ENCODE assay signal across 1 cellular context in the genomic region with DNA sequence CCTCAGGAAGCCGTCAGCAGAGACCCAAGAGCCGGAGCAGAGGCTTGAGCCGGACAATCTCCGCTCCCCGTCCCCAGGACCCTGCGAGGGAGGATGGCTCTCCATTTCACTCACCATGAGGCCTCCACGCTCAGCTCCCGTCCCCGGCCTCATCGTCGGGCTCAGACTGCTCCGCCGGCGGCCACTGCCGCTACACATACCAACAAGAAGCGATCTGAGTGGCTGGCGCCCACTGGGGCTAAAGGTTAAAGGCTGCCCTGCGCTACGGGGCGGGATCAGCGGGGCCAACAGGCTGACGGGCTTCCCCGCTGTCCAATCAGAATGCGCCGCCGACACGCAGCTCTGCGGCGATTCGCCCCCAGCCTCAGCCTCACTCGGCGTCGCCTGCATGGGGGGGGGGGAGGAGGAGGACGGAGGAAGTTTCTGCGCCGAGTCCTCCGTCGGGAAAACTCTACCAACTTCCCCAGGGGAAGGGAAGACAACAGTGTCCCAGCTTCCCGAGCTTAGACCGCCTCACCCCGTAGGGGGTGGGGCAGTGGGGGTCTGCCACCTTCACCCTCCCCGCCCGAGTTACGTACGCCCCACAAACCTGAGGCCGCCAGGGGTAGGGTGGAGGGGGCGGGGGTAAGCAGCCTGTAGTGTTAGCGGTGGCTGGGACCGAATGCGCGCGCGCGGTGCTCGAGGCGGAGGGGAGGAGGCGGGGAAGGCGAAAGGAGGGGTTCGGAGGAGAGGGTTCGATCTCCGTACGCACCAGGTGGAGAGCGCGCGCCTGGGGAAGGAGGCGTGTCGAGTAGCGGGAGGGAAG.
TF ChIP-seq lines count a peak whose summit lies in the region.

A gene (minus strand): TSS at position 220 of the 805 bp plus-strand sequence. CDS start 22 bp downstream, at position 198.

TF ChIP-seq in HepG2, 621 proteins besides CTCF, POLR2A, EP300 and RAD21 (continued from another document and continues in another):
- TF ChIP-seq, protein P1, sequence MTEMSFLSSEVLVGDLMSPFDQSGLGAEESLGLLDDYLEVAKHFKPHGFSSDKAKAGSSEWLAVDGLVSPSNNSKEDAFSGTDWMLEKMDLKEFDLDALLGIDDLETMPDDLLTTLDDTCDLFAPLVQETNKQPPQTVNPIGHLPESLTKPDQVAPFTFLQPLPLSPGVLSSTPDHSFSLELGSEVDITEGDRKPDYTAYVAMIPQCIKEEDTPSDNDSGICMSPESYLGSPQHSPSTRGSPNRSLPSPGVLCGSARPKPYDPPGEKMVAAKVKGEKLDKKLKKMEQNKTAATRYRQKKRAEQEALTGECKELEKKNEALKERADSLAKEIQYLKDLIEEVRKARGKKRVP (CRISPR knock-in tag; IDR thresholded peaks at IDR 0.05) = peak in 1 of 2 experiments; percentile 70; a peak in 2 of 4 replicates
- TF ChIP-seq SP2 (CRISPR knock-in tag; IDR thresholded peaks at IDR 0.05) = peak; percentile 100
- TF ChIP-seq MTA3 (CRISPR knock-in tag; IDR thresholded peaks at IDR 0.05) = no peak
- TF ChIP-seq ZNF234 (CRISPR knock-in tag; conservative IDR thresholded peaks at IDR 0.05) = no peak
- TF ChIP-seq ZNF589 (CRISPR knock-in tag; conservative IDR thresholded peaks at IDR 0.05) = peak; percentile 47
- peak; percentile 98 for TF ChIP-seq RARG (CRISPR knock-in tag; IDR thresholded peaks at IDR 0.05; ENCODE audit: low read depth)
- TF ChIP-seq, protein P2, sequence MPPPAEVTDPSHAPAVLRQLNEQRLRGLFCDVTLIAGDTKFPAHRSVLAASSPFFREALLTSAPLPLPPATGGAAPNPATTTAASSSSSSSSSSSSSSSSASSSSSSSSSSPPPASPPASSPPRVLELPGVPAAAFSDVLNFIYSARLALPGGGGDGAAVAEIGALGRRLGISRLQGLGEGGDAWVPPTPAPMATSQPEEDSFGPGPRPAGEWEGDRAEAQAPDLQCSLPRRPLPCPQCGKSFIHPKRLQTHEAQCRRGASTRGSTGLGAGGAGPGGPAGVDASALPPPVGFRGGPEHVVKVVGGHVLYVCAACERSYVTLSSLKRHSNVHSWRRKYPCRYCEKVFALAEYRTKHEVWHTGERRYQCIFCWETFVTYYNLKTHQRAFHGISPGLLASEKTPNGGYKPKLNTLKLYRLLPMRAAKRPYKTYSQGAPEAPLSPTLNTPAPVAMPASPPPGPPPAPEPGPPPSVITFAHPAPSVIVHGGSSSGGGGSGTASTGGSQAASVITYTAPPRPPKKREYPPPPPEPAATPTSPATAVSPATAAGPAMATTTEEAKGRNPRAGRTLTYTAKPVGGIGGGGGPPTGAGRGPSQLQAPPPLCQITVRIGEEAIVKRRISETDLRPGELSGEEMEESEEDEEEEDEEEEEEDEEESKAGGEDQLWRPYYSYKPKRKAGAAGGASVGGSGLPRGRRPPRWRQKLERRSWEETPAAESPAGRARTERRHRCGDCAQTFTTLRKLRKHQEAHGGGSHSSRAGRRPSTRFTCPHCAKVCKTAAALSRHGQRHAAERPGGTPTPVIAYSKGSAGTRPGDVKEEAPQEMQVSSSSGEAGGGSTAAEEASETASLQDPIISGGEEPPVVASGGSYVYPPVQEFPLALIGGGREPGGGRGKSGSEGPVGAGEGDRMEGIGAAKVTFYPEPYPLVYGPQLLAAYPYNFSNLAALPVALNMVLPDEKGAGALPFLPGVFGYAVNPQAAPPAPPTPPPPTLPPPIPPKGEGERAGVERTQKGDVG (CRISPR knock-in tag; IDR thresholded peaks at IDR 0.05; ENCODE audit: borderline replicate concordance) = 0 out of 2 replicates have a peak, but pooled peaks have one; percentile 32
- peak; percentile 50 for TF ChIP-seq ZNF883 (CRISPR knock-in tag; IDR thresholded peaks at IDR 0.05; ENCODE audit: not compliant biosample characterization)
- 0 out of 2 replicates have a peak, but pooled peaks have one; percentile 38 for TF ChIP-seq ZNF333 (CRISPR knock-in tag; IDR thresholded peaks at IDR 0.05; ENCODE audit: borderline replicate concordance)
- TF ChIP-seq ZNF232 (CRISPR knock-in tag; IDR thresholded peaks at IDR 0.05; ENCODE audit: borderline replicate concordance) = peak; percentile 65
- TF ChIP-seq ZNF777 (CRISPR knock-in tag; IDR thresholded peaks at IDR 0.05) = no peak
- TF ChIP-seq, protein P3, sequence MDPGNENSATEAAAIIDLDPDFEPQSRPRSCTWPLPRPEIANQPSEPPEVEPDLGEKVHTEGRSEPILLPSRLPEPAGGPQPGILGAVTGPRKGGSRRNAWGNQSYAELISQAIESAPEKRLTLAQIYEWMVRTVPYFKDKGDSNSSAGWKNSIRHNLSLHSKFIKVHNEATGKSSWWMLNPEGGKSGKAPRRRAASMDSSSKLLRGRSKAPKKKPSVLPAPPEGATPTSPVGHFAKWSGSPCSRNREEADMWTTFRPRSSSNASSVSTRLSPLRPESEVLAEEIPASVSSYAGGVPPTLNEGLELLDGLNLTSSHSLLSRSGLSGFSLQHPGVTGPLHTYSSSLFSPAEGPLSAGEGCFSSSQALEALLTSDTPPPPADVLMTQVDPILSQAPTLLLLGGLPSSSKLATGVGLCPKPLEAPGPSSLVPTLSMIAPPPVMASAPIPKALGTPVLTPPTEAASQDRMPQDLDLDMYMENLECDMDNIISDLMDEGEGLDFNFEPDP (CRISPR knock-in tag; conservative IDR thresholded peaks at IDR 0.05) = no peak
- TF ChIP-seq, protein P4, sequence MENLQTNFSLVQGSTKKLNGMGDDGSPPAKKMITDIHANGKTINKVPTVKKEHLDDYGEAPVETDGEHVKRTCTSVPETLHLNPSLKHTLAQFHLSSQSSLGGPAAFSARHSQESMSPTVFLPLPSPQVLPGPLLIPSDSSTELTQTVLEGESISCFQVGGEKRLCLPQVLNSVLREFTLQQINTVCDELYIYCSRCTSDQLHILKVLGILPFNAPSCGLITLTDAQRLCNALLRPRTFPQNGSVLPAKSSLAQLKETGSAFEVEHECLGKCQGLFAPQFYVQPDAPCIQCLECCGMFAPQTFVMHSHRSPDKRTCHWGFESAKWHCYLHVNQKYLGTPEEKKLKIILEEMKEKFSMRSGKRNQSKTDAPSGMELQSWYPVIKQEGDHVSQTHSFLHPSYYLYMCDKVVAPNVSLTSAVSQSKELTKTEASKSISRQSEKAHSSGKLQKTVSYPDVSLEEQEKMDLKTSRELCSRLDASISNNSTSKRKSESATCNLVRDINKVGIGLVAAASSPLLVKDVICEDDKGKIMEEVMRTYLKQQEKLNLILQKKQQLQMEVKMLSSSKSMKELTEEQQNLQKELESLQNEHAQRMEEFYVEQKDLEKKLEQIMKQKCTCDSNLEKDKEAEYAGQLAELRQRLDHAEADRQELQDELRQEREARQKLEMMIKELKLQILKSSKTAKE (CRISPR knock-in tag; IDR thresholded peaks at IDR 0.05; ENCODE audit: borderline replicate concordance) = peak; percentile 68; the same call in 1 of the 2 replicates
- TF ChIP-seq, protein P5, sequence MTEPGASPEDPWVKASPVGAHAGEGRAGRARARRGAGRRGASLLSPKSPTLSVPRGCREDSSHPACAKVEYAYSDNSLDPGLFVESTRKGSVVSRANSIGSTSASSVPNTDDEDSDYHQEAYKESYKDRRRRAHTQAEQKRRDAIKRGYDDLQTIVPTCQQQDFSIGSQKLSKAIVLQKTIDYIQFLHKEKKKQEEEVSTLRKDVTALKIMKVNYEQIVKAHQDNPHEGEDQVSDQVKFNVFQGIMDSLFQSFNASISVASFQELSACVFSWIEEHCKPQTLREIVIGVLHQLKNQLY (CRISPR knock-in tag; IDR thresholded peaks at IDR 0.05) = no peak
- peak; percentile 65 for TF ChIP-seq ZNF546 (CRISPR knock-in tag; conservative IDR thresholded peaks at IDR 0.05)
- TF ChIP-seq ZNF343 (CRISPR knock-in tag; IDR thresholded peaks at IDR 0.05) = peak; percentile 46
- TF ChIP-seq, protein P6, sequence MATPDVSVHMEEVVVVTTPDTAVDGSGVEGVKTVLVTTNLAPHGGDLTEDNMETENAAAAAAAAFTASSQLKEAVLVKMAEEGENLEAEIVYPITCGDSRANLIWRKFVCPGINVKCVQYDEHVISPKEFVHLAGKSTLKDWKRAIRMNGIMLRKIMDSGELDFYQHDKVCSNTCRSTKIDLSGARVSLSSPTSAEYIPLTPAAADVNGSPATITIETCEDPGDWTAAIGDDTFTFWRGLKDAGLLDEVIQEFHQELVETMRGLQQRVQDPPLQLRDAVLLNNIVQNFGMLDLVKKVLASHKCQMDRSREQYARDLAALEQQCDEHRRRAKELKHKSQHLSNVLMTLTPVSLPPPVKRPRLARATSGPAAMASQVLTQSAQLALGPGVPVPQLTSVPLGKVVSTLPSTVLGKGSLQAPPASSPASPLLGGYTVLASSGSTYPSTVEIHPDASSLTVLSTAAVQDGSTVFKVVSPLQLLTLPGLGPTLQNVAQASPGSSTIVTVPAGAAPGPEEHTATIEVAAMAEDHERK (CRISPR knock-in tag; IDR thresholded peaks at IDR 0.05; ENCODE audit: low read depth) = peak; percentile 80; the same call in 1 of the 2 replicates
- peak; percentile 11; the same call in 1 of the 2 replicates for TF ChIP-seq AHR (CRISPR knock-in tag; IDR thresholded peaks at IDR 0.05)
- peak; percentile 77; the same call in 1 of the 2 replicates for TF ChIP-seq ZNF337 (CRISPR knock-in tag; IDR thresholded peaks at IDR 0.05; ENCODE audit: borderline replicate concordance, low read depth)
- TF ChIP-seq ZNF605 (CRISPR knock-in tag; IDR thresholded peaks at IDR 0.05) = peak; percentile 12
- TF ChIP-seq, protein P7, sequence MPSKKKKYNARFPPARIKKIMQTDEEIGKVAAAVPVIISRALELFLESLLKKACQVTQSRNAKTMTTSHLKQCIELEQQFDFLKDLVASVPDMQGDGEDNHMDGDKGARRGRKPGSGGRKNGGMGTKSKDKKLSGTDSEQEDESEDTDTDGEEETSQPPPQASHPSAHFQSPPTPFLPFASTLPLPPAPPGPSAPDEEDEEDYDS (CRISPR knock-in tag; IDR thresholded peaks at IDR 0.05) = peak; percentile 91
- TF ChIP-seq TCF7L2 (IDR thresholded peaks at IDR 0.05; ENCODE audit: low read depth, low read length) = no peak
- peak; percentile 23; the same call in 1 of the 2 replicates for TF ChIP-seq KLF6 (CRISPR knock-in tag; IDR thresholded peaks at IDR 0.05)
- TF ChIP-seq DMAP1 (CRISPR knock-in tag; IDR thresholded peaks at IDR 0.05) = peak; percentile 96
- 0 out of 2 replicates have a peak, but pooled peaks have one; percentile 42 for TF ChIP-seq PITX1 (CRISPR knock-in tag; IDR thresholded peaks at IDR 0.05)
- TF ChIP-seq SRY (CRISPR knock-in tag; IDR thresholded peaks at IDR 0.05) = peak; percentile 97
- TF ChIP-seq MAZ (IDR thresholded peaks at IDR 0.05; ENCODE audit: borderline replicate concordance, low read depth, low read length) = peak; percentile 92
- TF ChIP-seq MAZ (CRISPR knock-in tag; IDR thresholded peaks at IDR 0.05; ENCODE audit: low read depth) = peak; percentile 87
- TF ChIP-seq ZMYM2 (CRISPR knock-in tag; IDR thresholded peaks at IDR 0.05) = no peak; the same call in 1 of the 2 replicates
- TF ChIP-seq, protein P8, sequence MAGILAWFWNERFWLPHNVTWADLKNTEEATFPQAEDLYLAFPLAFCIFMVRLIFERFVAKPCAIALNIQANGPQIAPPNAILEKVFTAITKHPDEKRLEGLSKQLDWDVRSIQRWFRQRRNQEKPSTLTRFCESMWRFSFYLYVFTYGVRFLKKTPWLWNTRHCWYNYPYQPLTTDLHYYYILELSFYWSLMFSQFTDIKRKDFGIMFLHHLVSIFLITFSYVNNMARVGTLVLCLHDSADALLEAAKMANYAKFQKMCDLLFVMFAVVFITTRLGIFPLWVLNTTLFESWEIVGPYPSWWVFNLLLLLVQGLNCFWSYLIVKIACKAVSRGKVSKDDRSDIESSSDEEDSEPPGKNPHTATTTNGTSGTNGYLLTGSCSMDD (CRISPR knock-in tag; IDR thresholded peaks at IDR 0.05) = no peak
- TF ChIP-seq SMARCC2 (IDR thresholded peaks at IDR 0.05) = no peak
- TF ChIP-seq, protein P9, sequence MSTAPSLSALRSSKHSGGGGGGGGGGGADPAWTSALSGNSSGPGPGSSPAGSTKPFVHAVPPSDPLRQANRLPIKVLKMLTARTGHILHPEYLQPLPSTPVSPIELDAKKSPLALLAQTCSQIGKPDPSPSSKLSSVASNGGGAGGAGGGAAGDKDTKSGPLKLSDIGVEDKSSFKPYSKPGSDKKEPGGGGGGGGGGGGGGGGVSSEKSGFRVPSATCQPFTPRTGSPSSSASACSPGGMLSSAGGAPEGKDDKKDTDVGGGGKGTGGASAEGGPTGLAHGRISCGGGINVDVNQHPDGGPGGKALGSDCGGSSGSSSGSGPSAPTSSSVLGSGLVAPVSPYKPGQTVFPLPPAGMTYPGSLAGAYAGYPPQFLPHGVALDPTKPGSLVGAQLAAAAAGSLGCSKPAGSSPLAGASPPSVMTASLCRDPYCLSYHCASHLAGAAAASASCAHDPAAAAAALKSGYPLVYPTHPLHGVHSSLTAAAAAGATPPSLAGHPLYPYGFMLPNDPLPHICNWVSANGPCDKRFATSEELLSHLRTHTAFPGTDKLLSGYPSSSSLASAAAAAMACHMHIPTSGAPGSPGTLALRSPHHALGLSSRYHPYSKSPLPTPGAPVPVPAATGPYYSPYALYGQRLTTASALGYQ (CRISPR knock-in tag; IDR thresholded peaks at IDR 0.05) = peak; percentile 77; the same call in 1 of the 2 replicates
- peak; percentile 67; the same call in 1 of the 2 replicates for TF ChIP-seq HES4 (CRISPR knock-in tag; IDR thresholded peaks at IDR 0.05; ENCODE audit: borderline replicate concordance)
- peak; percentile 84; the same call in 1 of the 2 replicates for TF ChIP-seq ZNF235 (CRISPR knock-in tag; IDR thresholded peaks at IDR 0.05; ENCODE audit: borderline replicate concordance)
- TF ChIP-seq, protein P10, sequence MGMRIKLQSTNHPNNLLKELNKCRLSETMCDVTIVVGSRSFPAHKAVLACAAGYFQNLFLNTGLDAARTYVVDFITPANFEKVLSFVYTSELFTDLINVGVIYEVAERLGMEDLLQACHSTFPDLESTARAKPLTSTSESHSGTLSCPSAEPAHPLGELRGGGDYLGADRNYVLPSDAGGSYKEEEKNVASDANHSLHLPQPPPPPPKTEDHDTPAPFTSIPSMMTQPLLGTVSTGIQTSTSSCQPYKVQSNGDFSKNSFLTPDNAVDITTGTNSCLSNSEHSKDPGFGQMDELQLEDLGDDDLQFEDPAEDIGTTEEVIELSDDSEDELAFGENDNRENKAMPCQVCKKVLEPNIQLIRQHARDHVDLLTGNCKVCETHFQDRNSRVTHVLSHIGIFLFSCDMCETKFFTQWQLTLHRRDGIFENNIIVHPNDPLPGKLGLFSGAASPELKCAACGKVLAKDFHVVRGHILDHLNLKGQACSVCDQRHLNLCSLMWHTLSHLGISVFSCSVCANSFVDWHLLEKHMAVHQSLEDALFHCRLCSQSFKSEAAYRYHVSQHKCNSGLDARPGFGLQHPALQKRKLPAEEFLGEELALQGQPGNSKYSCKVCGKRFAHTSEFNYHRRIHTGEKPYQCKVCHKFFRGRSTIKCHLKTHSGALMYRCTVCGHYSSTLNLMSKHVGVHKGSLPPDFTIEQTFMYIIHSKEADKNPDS (CRISPR knock-in tag; IDR thresholded peaks at IDR 0.05) = no peak; the same call in 1 of the 2 replicates
- peak; percentile 45; the same call in 1 of the 2 replicates for TF ChIP-seq ZNF225 (CRISPR knock-in tag; IDR thresholded peaks at IDR 0.05)
- no peak for TF ChIP-seq MAFK (conservative IDR thresholded peaks at IDR 0.05 in 1 of 2, IDR thresholded peaks at IDR 0.05 in 1 of 2; ENCODE audit: low read length in 2 of 2)
- no peak for TF ChIP-seq ZNF367 (CRISPR knock-in tag; IDR thresholded peaks at IDR 0.05; ENCODE audit: borderline replicate concordance)
- peak; percentile 83 for TF ChIP-seq RXRA (CRISPR knock-in tag; IDR thresholded peaks at IDR 0.05)
- peak; percentile 64; the same call in 1 of the 2 replicates for TF ChIP-seq ZZZ3 (CRISPR knock-in tag; IDR thresholded peaks at IDR 0.05; ENCODE audit: borderline replicate concordance)
- TF ChIP-seq HDAC2 (CRISPR knock-in tag; IDR thresholded peaks at IDR 0.05) = peak; percentile 44
- no peak for TF ChIP-seq MAFG (CRISPR knock-in tag; IDR thresholded peaks at IDR 0.05)
- TF ChIP-seq KLF11 (CRISPR knock-in tag; IDR thresholded peaks at IDR 0.05) = no peak
- peak; percentile 53 for TF ChIP-seq SRSF1 (optimal IDR thresholded peaks at IDR 0.05; ENCODE audit: low read depth, low read length)
- no peak; the same call in none of the 2 replicates for TF ChIP-seq ZNF619 (CRISPR knock-in tag; IDR thresholded peaks at IDR 0.05)
- peak; percentile 10 for TF ChIP-seq ZSCAN9 (CRISPR knock-in tag; IDR thresholded peaks at IDR 0.05; ENCODE audit: borderline replicate concordance)
- TF ChIP-seq RFX1 (IDR thresholded peaks at IDR 0.05) = no peak
